In the genomic region with DNA sequence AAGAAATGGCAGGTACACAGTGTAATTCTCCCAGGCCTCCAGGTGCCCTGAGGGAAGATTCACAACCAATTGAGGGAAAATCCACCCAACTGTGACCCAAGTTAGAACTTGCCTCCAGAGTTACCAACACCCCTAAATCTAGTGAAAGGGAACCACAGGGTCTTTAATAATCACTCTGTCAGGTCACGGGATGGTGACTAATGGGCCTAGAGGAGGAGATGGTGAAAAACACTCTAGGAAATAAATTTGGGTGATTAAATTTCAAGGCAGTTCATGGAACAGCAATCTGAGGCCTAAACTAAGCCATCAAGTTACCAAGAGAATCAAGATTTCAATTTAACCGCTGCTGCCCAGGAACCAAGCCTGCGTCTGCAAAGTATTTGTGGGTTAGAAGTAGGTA, we compare ENCODE assay signal across 19 cellular contexts. TPM values are rescaled to one million over a fixed set of nuclear protein-coding genes. Genes with fewer than 3 reads are reported as not detected.
DNase-seq lines count a peak whose midpoint lies in the region; ATAC-seq and TF ChIP-seq lines count a peak whose summit lies in the region.
"Had no signal": no experiment of that assay in that cellular context is flagged by ENCODE, and none has a peak within 500 bp of the region (broad histone marks: within the 10 kb centered on the region; RNA-seq: fewer than 3 reads in every experiment).

No MANE protein-coding gene starts in this region.

- TF ChIP-seq CTCF in foreskin keratinocyte (conservative IDR thresholded peaks at IDR 0.05), result no peak
- TF ChIP-seq CTCF in nephron progenitor cell (IDR thresholded peaks at IDR 0.05), result no peak
- no peak for TF ChIP-seq CTCF in brain microvascular endothelial cell (IDR thresholded peaks at IDR 0.05; ENCODE audit: low read depth, low read length, missing control alignments)

- peak overlapping the region; percentile 71 for H3K4me2 ChIP-seq in BLaER1

- no peaks in the 10 kb centered on the region for H3K9me3 Mint-ChIP-seq in nephron progenitor cell

- peak overlapping the region; percentile 55 for H3K4me3 Mint-ChIP-seq in nephron progenitor cell
- H3K4me3 Mint-ChIP-seq: CD14-positive monocyte had no signal

- H3K27ac ChIP-seq in BLaER1 (peak overlapping the region; percentile 64), foreskin keratinocyte (no peak overlapping the region), brain microvascular endothelial cell (no peak overlapping the region)
- H3K27ac ChIP-seq: SK-N-MC had no signal

- H3K4me1 Mint-ChIP-seq in nephron progenitor cell, result peaks cover 92% of the 10 kb centered on the region
- H3K4me1 Mint-ChIP-seq: CD14-positive monocyte had no signal

- peak overlapping the region; percentile 97 for H3K27ac Mint-ChIP-seq in nephron progenitor cell
- H3K27ac Mint-ChIP-seq: CD14-positive monocyte had no signal

- H3K4me1 ChIP-seq in BLaER1 (peaks cover 30% of the 10 kb centered on the region), foreskin keratinocyte (peaks cover 17% of the 10 kb centered on the region)

- DNase-seq in LHCN-M2 (ENCODE audit: low read depth), result peak; percentile 73
- peak; percentile 89 to 95 for DNase-seq in foreskin keratinocyte
- DNase-seq in nephron progenitor cell, result no peak
- DNase-seq in occipital lobe (lab: John Stamatoyannopoulos, UW), result no peak
- DNase-seq in RPMI8226, result no peak
- no peak for DNase-seq in brain microvascular endothelial cell
- DNase-seq: COR-L47; DMS153; NCI-H1436; NCI-H2029 treated with DMSO at 0.1 percent for 48 hours; NCI-H2171 treated with DMSO at 0.1 percent for 48 hours; NCI-H446 treated with DMSO at 0.1 percent for 48 hours; NK-92 treated with Interleukin-12 subunit alpha and Interleukin-12 subunit beta, amount 100 ng/mL, for 24 hours; OCI-M1 had no signal

- peaks cover 12% of the 10 kb centered on the region for H3K27me3 Mint-ChIP-seq in nephron progenitor cell (ENCODE audit: low read depth, poor library complexity)

- H3K27me3 ChIP-seq in BLaER1, result no peaks in the 10 kb centered on the region
- peaks cover 61% of the 10 kb centered on the region for H3K27me3 ChIP-seq in foreskin keratinocyte
- no peaks in the 10 kb centered on the region for H3K27me3 ChIP-seq in brain microvascular endothelial cell (replicated peaks)

- 0 out of 2 replicates have a peak overlapping the region, but pooled peaks have one; percentile 23 for H3K9ac ChIP-seq in BLaER1

- in situ Hi-C loops in brain microvascular endothelial cell (cut with HindIII; ENCODE audit: low pct_ligation_motif_present, low sequenced_read_pairs), result loop anchor here (25.0 kb wide), 1 partner anchor 349 kb away; the partner anchor contains the start of genes HIF1AN and NDUFB8

- no peak overlapping the region for H3K4me3 ChIP-seq in BLaER1
- H3K4me3 ChIP-seq in brain microvascular endothelial cell (ENCODE audit: low read depth, low read length), result no peak overlapping the region
- H3K4me3 ChIP-seq: K562, SK-N-MC had no signal

- H3K9me3 ChIP-seq in BLaER1, result no peaks in the 10 kb centered on the region

- no peaks in the 10 kb centered on the region for H4K20me1 ChIP-seq in BLaER1

- no peaks in the 10 kb centered on the region for H3K36me3 ChIP-seq in BLaER1
- no peaks in the 10 kb centered on the region for H3K36me3 ChIP-seq in brain microvascular endothelial cell (replicated peaks)

- ATAC-seq in foreskin keratinocyte (peak; percentile 74), HG02678 (IDR thresholded peaks at IDR 0.05; ENCODE audit: unreplicated experiment) (no peak)
- ATAC-seq: K562 had no signal

- H3K36me3 Mint-ChIP-seq in nephron progenitor cell (ENCODE audit: low read depth), result no peaks in the 10 kb centered on the region
- H3K36me3 Mint-ChIP-seq: CD14-positive monocyte had no signal

RNA-seq across cellular contexts. Expression of gene SLF2, which starts 26.7 kb away (rescaled TPM):
- total RNA-seq in LHCN-M2 (2014; rRNA removed) (66.2 and 120 TPM in 2 replicates), foreskin keratinocyte (17.7 and 19.3 TPM in 2 replicates), occipital lobe (61.9 TPM)
- polyA plus RNA-seq in LHCN-M2 (2012), result 9.2 TPM
- polyA plus RNA-seq in foreskin keratinocyte, result 2.8 and 3.9 TPM in 2 replicates

Comparison
In these comparisons a context has a peak if more than half of its experiments do, and no peak if none do; other contexts are left out.
1. DNase-seq: peak in LHCN-M2 (single experiment) and foreskin keratinocyte (2 of 2); none in nephron progenitor cell (single experiment), occipital lobe (single experiment), RPMI8226 (single experiment) and brain microvascular endothelial cell (single experiment).